ENCODE assay signal across 1 cellular context in genomic region chr19:35080613-35081170, GRCh38.
TF ChIP-seq lines count a peak whose summit lies in the region.

No MANE protein-coding gene starts in this region.

TF ChIP-seq in HepG2, 621 proteins besides CTCF, POLR2A, EP300 and RAD21:
- TF ChIP-seq HNRNPL (IDR thresholded peaks at IDR 0.05; ENCODE audit: low read depth, low read length) = peak; percentile 53; the same call in 1 of the 2 replicates
- TF ChIP-seq, protein P1, sequence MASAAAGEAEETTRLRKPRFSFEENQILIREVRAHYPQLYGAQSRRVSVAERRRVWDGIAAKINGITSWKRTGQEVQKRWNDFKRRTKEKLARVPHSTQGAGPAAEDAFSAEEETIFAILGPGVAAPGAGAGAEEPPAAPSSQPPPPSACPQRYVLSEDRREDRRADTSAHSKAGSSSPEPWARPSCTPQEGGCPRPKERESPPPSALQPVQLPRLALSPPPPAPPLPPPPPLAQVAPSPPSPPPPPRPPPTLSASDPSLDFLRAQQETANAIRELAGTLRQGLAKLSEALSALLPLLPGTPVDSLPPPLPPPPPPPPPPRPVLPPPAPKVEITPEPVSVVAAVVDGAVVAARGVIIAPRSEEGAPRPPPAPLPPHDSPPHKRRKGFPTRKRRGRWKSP (CRISPR knock-in tag; IDR thresholded peaks at IDR 0.05) = no peak
